Comparison of ENCODE assay signal across 8 cellular contexts in genomic region chr19:40284251-40284500, GRCh38. TPM values are rescaled to one million over a fixed set of nuclear protein-coding genes. Genes with fewer than 3 reads are reported as not detected.
DNase-seq lines count a peak whose midpoint lies in the region; ATAC-seq, FAIRE-seq and TF ChIP-seq lines count a peak whose summit lies in the region.
"Had no signal": no experiment of that assay in that cellular context is flagged by ENCODE, and none has a peak within 500 bp of the region (broad histone marks: within the 10 kb centered on the region; RNA-seq: fewer than 3 reads in every experiment).

No MANE protein-coding gene starts in this region.

- H3K4me3 Mint-ChIP-seq in immature natural killer cell: peak overlapping the region; percentile 89 to 97 (median 91)

- no peak for DNase-seq in HL-60 (ENCODE audit: low read depth in 1 of 2, low spot score in 1 of 2)
- no peak for DNase-seq in activated naive CD4-positive, alpha-beta T cell treated with anti-CD3 and anti-CD28 coated beads, Interleukin-2, amount 50 U/mL, for 72 hours (ENCODE audit: low spot score in 2 of 2)
- no peak for DNase-seq in immature natural killer cell
- DNase-seq in stomach: no peak
- no peak for DNase-seq in urothelium cell line (ENCODE audit: low spot score)
- no peak for DNase-seq in LoVo (ENCODE audit: low spot score)

- TF ChIP-seq CTCF in HL-60 (IDR thresholded peaks at IDR 0.05; ENCODE audit: insufficient read depth, low read length) (no peak), stomach (IDR thresholded peaks at IDR 0.05) (no peak)

- no peaks in the 10 kb centered on the region for H3K27me3 ChIP-seq in HL-60 (ENCODE audit: insufficient read depth, poor library complexity, severe bottlenecking)
- H3K27me3 ChIP-seq in stomach: no peaks in the 10 kb centered on the region

- H3K36me3 ChIP-seq in stomach: peaks cover 0 to 12% (median 4%) of the 10 kb centered on the region in 4 donors

- H3K4me3 ChIP-seq in HL-60 (replicated peaks; ENCODE audit: insufficient read depth, low read length) (peak overlapping the region; percentile 77), stomach (peak overlapping the region; percentile 94 to 99 (median 96))

- H3K36me3 Mint-ChIP-seq in activated naive CD4-positive, alpha-beta T cell treated with anti-CD3 and anti-CD28 coated beads, Interleukin-2, amount 50 U/mL, for 72 hours: peaks cover 7 to 12% of the 10 kb centered on the region in 2 donors
- H3K36me3 Mint-ChIP-seq in immature natural killer cell: peaks cover 0 to 9% (median 0%) of the 10 kb centered on the region in 3 donors

- no peak for FAIRE-seq in urothelium cell line (lab: Jason Lieb, UNC)
- FAIRE-seq: islet of Langerhans had no signal

- peaks cover 45 to 65% (median 59%) of the 10 kb centered on the region in 4 donors for H3K4me1 ChIP-seq in stomach

- H3K9me3 Mint-ChIP-seq in activated naive CD4-positive, alpha-beta T cell treated with anti-CD3 and anti-CD28 coated beads, Interleukin-2, amount 50 U/mL, for 72 hours: no peaks in the 10 kb centered on the region
- no peaks in the 10 kb centered on the region for H3K9me3 Mint-ChIP-seq in immature natural killer cell

- no peaks in the 10 kb centered on the region for H3K9me3 ChIP-seq in stomach

- 1 to 4% (median 3%) methylated on average over 4 of the region's 4 CpGs for WGBS in stomach, 5 donors

- no peak for TF ChIP-seq EP300 in stomach (IDR thresholded peaks at IDR 0.05)

- H3K27me3 Mint-ChIP-seq in immature natural killer cell (ENCODE audit: low read depth in 3 of 3): peaks cover 14 to 25% (median 15%) of the 10 kb centered on the region in 3 donors

- H3K27ac ChIP-seq in HL-60 (replicated peaks) (peak overlapping the region; percentile 70), stomach (peak overlapping the region; percentile 94 to 97 (median 97))

- intact Hi-C loops in stomach (cut with DNase I; ENCODE audit: low total_unique reads): no loop called here

- peak overlapping the region; percentile 98 to 99 for H3K27ac Mint-ChIP-seq in activated naive CD4-positive, alpha-beta T cell treated with anti-CD3 and anti-CD28 coated beads, Interleukin-2, amount 50 U/mL, for 72 hours
- H3K27ac Mint-ChIP-seq in immature natural killer cell: peak overlapping the region; percentile 96 to 99 (median 97)

- no peak for ATAC-seq in activated naive CD4-positive, alpha-beta T cell treated with anti-CD3 and anti-CD28 coated beads, Interleukin-2, amount 50 U/mL, for 72 hours
- no peak for ATAC-seq in GM21515 (IDR thresholded peaks at IDR 0.05; ENCODE audit: unreplicated experiment)

- TF ChIP-seq POLR2A in stomach (IDR thresholded peaks at IDR 0.05): no peak

- H3K4me1 Mint-ChIP-seq in immature natural killer cell: peaks cover 65 to 69% of the 10 kb centered on the region in 2 donors

RNA-seq across cellular contexts. Expression of gene AKT2, which starts 1.0 kb away (rescaled TPM):
- 100 to 1,000 TPM; 171 to 214 TPM for total RNA-seq in activated naive CD4-positive, alpha-beta T cell treated with anti-CD3 and anti-CD28 coated beads, Interleukin-2, amount 50 U/mL, for 72 hours
- polyA plus RNA-seq in immature natural killer cell: 10 to 100 TPM; 32.7 to 47.6 (median 34.4) TPM
- total RNA-seq in stomach: 100 to 1,000 TPM in 3 of 5 donors, 10 to 100 TPM in 2; 71.8 to 227 (median 104) TPM
- 10 to 100 TPM; 26.0 to 42.5 (median 37.6) TPM for polyA plus RNA-seq in stomach

RNA-seq across cellular contexts. Expression of gene CCNP, which starts 57.7 kb away (rescaled TPM):
- total RNA-seq in activated naive CD4-positive, alpha-beta T cell treated with anti-CD3 and anti-CD28 coated beads, Interleukin-2, amount 50 U/mL, for 72 hours: under 1 TPM in 1 of 2 donors, not detected in 1; 0.43 TPM
- polyA plus RNA-seq in immature natural killer cell (not detected), stomach (under 1 TPM in 2 of 3 donors, not detected in 1; 0.19 to 0.48 TPM)
- total RNA-seq in stomach: not detected
